ENCODE assay signal across 18 cellular contexts in genomic region chr16:4866586-4866985, GRCh38. TPM values are rescaled to one million over a fixed set of nuclear protein-coding genes. Genes with fewer than 3 reads are reported as not detected.
A peak's percentile ranks its signal among the peaks of the same experiment; 100 is the strongest.
DNase-seq lines count a peak whose midpoint lies in the region; ATAC-seq and TF ChIP-seq lines count a peak whose summit lies in the region.
"Had no signal": no experiment of that assay in that cellular context is flagged by ENCODE, and none has a peak within 500 bp of the region (broad histone marks: within the 10 kb centered on the region; RNA-seq: fewer than 3 reads in every experiment).

No MANE protein-coding gene starts in this region.

- peaks cover 54% of the 10 kb centered on the region for H3K36me3 ChIP-seq in CD4-positive, CD25-positive, alpha-beta regulatory T cell (ENCODE audit: control insufficient read depth, insufficient read depth, low read length)
- H3K36me3 ChIP-seq in endodermal cell (ENCODE audit: control insufficient read depth, insufficient read depth, low read length) (peaks cover 69% of the 10 kb centered on the region), neutrophil (peaks cover 64% of the 10 kb centered on the region)

- no peaks in the 10 kb centered on the region for H3K9me3 Mint-ChIP-seq in CD4-positive, CD25-positive, alpha-beta regulatory T cell
- no peaks in the 10 kb centered on the region for H3K9me3 Mint-ChIP-seq in endodermal cell
- H3K9me3 Mint-ChIP-seq: CD14-positive monocyte; CD8-positive, alpha-beta memory T cell had no signal

- H3K36me3 Mint-ChIP-seq in CD4-positive, CD25-positive, alpha-beta regulatory T cell: peaks cover 33% of the 10 kb centered on the region
- H3K36me3 Mint-ChIP-seq in T-helper 17 cell (ENCODE audit: low read depth): peaks cover 14% of the 10 kb centered on the region
- H3K36me3 Mint-ChIP-seq in endodermal cell (ENCODE audit: low read depth): peaks cover 57% of the 10 kb centered on the region

- no peak for DNase-seq in CD4-positive, CD25-positive, alpha-beta regulatory T cell
- DNase-seq in T-helper 17 cell (no peak), endodermal cell (no peak), NCI-H2107 (lab: John Stamatoyannopoulos, UW) (no peak), ureter (ENCODE audit: low spot score) (no peak), C1 segment of cervical spinal cord (lab: John Stamatoyannopoulos, UW) (no peak)
- DNase-seq: BE2C; Caco-2; CD8-positive, alpha-beta memory T cell; DMS53; GF-D8; GM23248; IMR-90 had no signal

- H3K4me3 Mint-ChIP-seq in CD4-positive, CD25-positive, alpha-beta regulatory T cell: no peak overlapping the region
- H3K4me3 Mint-ChIP-seq in T-helper 17 cell (no peak overlapping the region), endodermal cell (no peak overlapping the region)
- H3K4me3 Mint-ChIP-seq: CD14-positive monocyte; CD8-positive, alpha-beta memory T cell had no signal

- H3K27me3 ChIP-seq in CD4-positive, CD25-positive, alpha-beta regulatory T cell (ENCODE audit: control insufficient read depth, insufficient read depth, low read length): no peaks in the 10 kb centered on the region
- H3K27me3 ChIP-seq in endodermal cell (ENCODE audit: control insufficient read depth, insufficient read depth, low read length, poor library complexity, severe bottlenecking) (no peaks in the 10 kb centered on the region), neutrophil (no peaks in the 10 kb centered on the region)
- H3K27me3 ChIP-seq: BE2C had no signal

- ATAC-seq in CD4-positive, CD25-positive, alpha-beta regulatory T cell (ENCODE audit: low read depth in 2 of 2): no peak
- no peak for ATAC-seq in T-helper 17 cell
- no peak for ATAC-seq in HG03159 (IDR thresholded peaks at IDR 0.05; ENCODE audit: unreplicated experiment)
- ATAC-seq: A549, HCT116 had no signal

- H3K27ac Mint-ChIP-seq in CD4-positive, CD25-positive, alpha-beta regulatory T cell: peak overlapping the region in 2 of 3 donors; percentile 84 to 92
- peak overlapping the region; percentile 81 for H3K27ac Mint-ChIP-seq in T-helper 17 cell
- H3K27ac Mint-ChIP-seq in endodermal cell: peak overlapping the region; percentile 73

- no peak overlapping the region for H3K4me3 ChIP-seq in CD4-positive, CD25-positive, alpha-beta regulatory T cell (ENCODE audit: low read depth, low read length)
- H3K4me3 ChIP-seq in endodermal cell (ENCODE audit: low read length) (no peak overlapping the region), neutrophil (ENCODE audit: low read depth in 1 of 2, low read length in 1 of 2) (no peak overlapping the region)
- H3K4me3 ChIP-seq: A549, GM23248 had no signal

- H3K9me3 ChIP-seq in CD4-positive, CD25-positive, alpha-beta regulatory T cell (ENCODE audit: control insufficient read depth in 2 of 2, low read length in 2 of 2): no peaks in the 10 kb centered on the region
- no peaks in the 10 kb centered on the region for H3K9me3 ChIP-seq in T-helper 17 cell (ENCODE audit: control insufficient read depth, low read length, poor library complexity, severe bottlenecking)
- H3K9me3 ChIP-seq in endodermal cell (ENCODE audit: control insufficient read depth, low read length): no peaks in the 10 kb centered on the region
- H3K9me3 ChIP-seq in neutrophil: no peaks in the 10 kb centered on the region
- H3K9me3 ChIP-seq: A549, BE2C, Caco-2 had no signal

- H3K27me3 Mint-ChIP-seq in CD4-positive, CD25-positive, alpha-beta regulatory T cell: no peaks in the 10 kb centered on the region
- H3K27me3 Mint-ChIP-seq in T-helper 17 cell: no peaks in the 10 kb centered on the region
- no peaks in the 10 kb centered on the region for H3K27me3 Mint-ChIP-seq in endodermal cell (ENCODE audit: insufficient read depth)

- TF ChIP-seq CTCF in endodermal cell (conservative IDR thresholded peaks at IDR 0.05) (no peak), neutrophil (IDR thresholded peaks at IDR 0.05) (no peak)

- H3K4me1 Mint-ChIP-seq in CD4-positive, CD25-positive, alpha-beta regulatory T cell: peaks cover 0 to 43% (median 15%) of the 10 kb centered on the region in 4 donors
- H3K4me1 Mint-ChIP-seq in T-helper 17 cell: peaks cover 24% of the 10 kb centered on the region
- H3K4me1 Mint-ChIP-seq in endodermal cell: peaks cover 13% of the 10 kb centered on the region

- H3K9ac ChIP-seq in endodermal cell (ENCODE audit: extremely low read depth, low read length, poor library complexity, severe bottlenecking): no peak overlapping the region
- H3K9ac ChIP-seq: GM23248 had no signal

- H3K27ac ChIP-seq in CD4-positive, CD25-positive, alpha-beta regulatory T cell (ENCODE audit: insufficient read depth, low read length, poor library complexity, severe bottlenecking): no peak overlapping the region
- H3K27ac ChIP-seq in endodermal cell (ENCODE audit: low read depth, low read length) (no peak overlapping the region), neutrophil (peak overlapping the region; percentile 81)
- H3K27ac ChIP-seq: A549, GM23248 had no signal

- 96 to 97% methylated on average over 12 of the region's 12 CpGs for WGBS in endodermal cell (ENCODE audit: insufficient coverage in 1 of 2, insufficient read length in 1 of 2), 2 experiments

- no peaks in the 10 kb centered on the region for H3K4me1 ChIP-seq in CD4-positive, CD25-positive, alpha-beta regulatory T cell (ENCODE audit: control insufficient read depth, insufficient read depth, low read length, poor library complexity, severe bottlenecking)
- peaks cover 8% of the 10 kb centered on the region for H3K4me1 ChIP-seq in endodermal cell (ENCODE audit: control insufficient read depth, insufficient read depth, low read length)
- peaks cover 80 to 85% of the 10 kb centered on the region in 2 experiments for H3K4me1 ChIP-seq in neutrophil (ENCODE audit: control insufficient read depth in 1 of 2, insufficient read depth in 1 of 2, low read depth in 1 of 2, low read length in 1 of 2)
- H3K4me1 ChIP-seq: BE2C had no signal

RNA-seq across cellular contexts. Expression of gene UBN1, which starts 19.3 kb away (rescaled TPM):
- total RNA-seq in CD4-positive, CD25-positive, alpha-beta regulatory T cell: 65.3 TPM
- polyA plus RNA-seq in CD4-positive, CD25-positive, alpha-beta regulatory T cell: 10 to 100 TPM; 10.8 to 12.8 (median 11.2) TPM
- 10 to 100 TPM; 47.5 to 69.8 TPM for total RNA-seq in T-helper 17 cell
- total RNA-seq in endodermal cell: 10 to 100 TPM; 36.8 to 46.7 TPM
- polyA plus RNA-seq in endodermal cell (2013, experiment 1 of 2): 26.9 TPM
- polyA plus RNA-seq in endodermal cell (2013, experiment 2 of 2): 28.6 TPM
- total RNA-seq in ureter: 33.2 TPM

RNA-seq across cellular contexts. Expression of gene GLYR1, which starts 19.5 kb away (rescaled TPM):
- total RNA-seq in CD4-positive, CD25-positive, alpha-beta regulatory T cell: 114 TPM
- polyA plus RNA-seq in CD4-positive, CD25-positive, alpha-beta regulatory T cell: 10 to 100 TPM; 29.4 to 38.6 (median 33.2) TPM
- total RNA-seq in T-helper 17 cell: 100 to 1,000 TPM in 1 of 2 donors, 10 to 100 TPM in 1; 91.9 to 108 TPM
- total RNA-seq in endodermal cell: 100 to 1,000 TPM in 1 of 2 donors, 10 to 100 TPM in 1; 99.3 to 108 TPM
- 65.6 TPM for polyA plus RNA-seq in endodermal cell (2013, experiment 1 of 2)
- 61.7 TPM for polyA plus RNA-seq in endodermal cell (2013, experiment 2 of 2)
- 120 TPM for total RNA-seq in ureter
